In genomic region chr3:195543642-195544536, GRCh38 we compare ENCODE assay signal across 8 cellular contexts. TPM values are rescaled to one million over a fixed set of nuclear protein-coding genes. Genes with fewer than 3 reads are reported as not detected.
A peak's percentile ranks its signal among the peaks of the same experiment; 100 is the strongest.
DNase-seq lines count a peak whose midpoint lies in the region; ATAC-seq, FAIRE-seq and TF ChIP-seq lines count a peak whose summit lies in the region.

No MANE protein-coding gene starts in this region.

- CTCF ChIA-PET in Calu3 (lab: Charles Lee): interaction anchor here (1.1 to 2.2 kb wide), 4 partner anchors 40 to 872 kb away, joined by 3 to 18 read pairs (median 5); partner anchors contain the start of genes ACAP2, APOD, LSG1 and XXYLT1

- no peaks in the 10 kb centered on the region for H3K9me3 ChIP-seq in small intestine (ENCODE audit: control insufficient read depth, low read depth)

- H3K27me3 ChIP-seq in small intestine (ENCODE audit: control insufficient read depth in 2 of 2, insufficient read depth in 2 of 2, low read length in 2 of 2): no peaks in the 10 kb centered on the region

- intact Hi-C loops in Calu3 (cut with micrococcal nuclease; ENCODE audit: unreplicated experiment): no loop called here

- peaks cover 67% of the 10 kb centered on the region for H3K4me1 Mint-ChIP-seq in Calu3 (ENCODE audit: low read depth, unreplicated experiment)
- H3K4me1 Mint-ChIP-seq in activated naive CD8-positive, alpha-beta T cell (ENCODE audit: low read depth): peaks cover 77% of the 10 kb centered on the region

- TSS peak; percentile 56 for BruUV-seq in Calu3 (replicated peaks; lab: Mats Ljungman, UMichigan)

- 23 to 30% (median 28%) methylated on average over 32 of the region's 32 CpGs for WGBS in small intestine, 3 donors

- no peak for TF ChIP-seq CTCF in Calu3 (IDR thresholded peaks at IDR 0.05; ENCODE audit: unreplicated experiment)

- DNase-seq in Calu3 (no peak), small intestine (peak; percentile 42)

- peak; percentile 4 for ATAC-seq in HG02943 (IDR thresholded peaks at IDR 0.05; ENCODE audit: low read depth, unreplicated experiment)
- no peak for ATAC-seq in GM19328 (IDR thresholded peaks at IDR 0.05; ENCODE audit: unreplicated experiment)
- ATAC-seq in GM18498 (IDR thresholded peaks at IDR 0.05; ENCODE audit: unreplicated experiment): no peak
- no peak for ATAC-seq in HG02885 (IDR thresholded peaks at IDR 0.05; ENCODE audit: poor library complexity, unreplicated experiment)

- H3K4me3 ChIP-seq in iPS-11a (ENCODE audit: low read depth, low read length): peak overlapping the region; percentile 83
- peak overlapping the region; percentile 21 to 89 for H3K4me3 ChIP-seq in small intestine (ENCODE audit: low read depth in 1 of 2, low read length in 2 of 2)

- peaks cover 10% of the 10 kb centered on the region for H3K27me3 Mint-ChIP-seq in Calu3 (ENCODE audit: unreplicated experiment)
- no peaks in the 10 kb centered on the region for H3K27me3 Mint-ChIP-seq in activated naive CD8-positive, alpha-beta T cell

- H3K36me3 ChIP-seq in small intestine (ENCODE audit: control insufficient read depth in 2 of 2, insufficient read depth in 2 of 2, low read length in 2 of 2): no peaks in the 10 kb centered on the region

- H3K4me1 ChIP-seq in small intestine (ENCODE audit: control insufficient read depth in 2 of 2, insufficient read depth in 1 of 2, low read depth in 1 of 2, low read length in 1 of 2): peaks cover 12% of the 10 kb centered on the region in 2 donors

- H3K27ac ChIP-seq in small intestine (ENCODE audit: low read depth in 1 of 2, low read length in 1 of 2): peak overlapping the region in 1 of 2 donors; percentile 81

- no peak for FAIRE-seq in small intestine (lab: Jason Lieb, UNC)

- H3K9me3 Mint-ChIP-seq in Calu3 (ENCODE audit: low read depth, unreplicated experiment): no peaks in the 10 kb centered on the region
- H3K9me3 Mint-ChIP-seq in activated naive CD8-positive, alpha-beta T cell (ENCODE audit: low read depth): no peaks in the 10 kb centered on the region

- peak overlapping the region; percentile 87 for H3K4me3 Mint-ChIP-seq in Calu3 (ENCODE audit: low read depth, unreplicated experiment)
- peak overlapping the region; percentile 89 for H3K4me3 Mint-ChIP-seq in activated naive CD8-positive, alpha-beta T cell

- peaks cover 37% of the 10 kb centered on the region for H3K36me3 Mint-ChIP-seq in Calu3 (ENCODE audit: insufficient read depth, unreplicated experiment)
- H3K36me3 Mint-ChIP-seq in activated naive CD8-positive, alpha-beta T cell: no peaks in the 10 kb centered on the region

- no peak overlapping the region for H3K27ac Mint-ChIP-seq in Calu3 (ENCODE audit: unreplicated experiment)
- peak overlapping the region; percentile 93 for H3K27ac Mint-ChIP-seq in activated naive CD8-positive, alpha-beta T cell

RNA-seq across cellular contexts. Expression of gene PPP1R2, which starts 0.8 kb away (rescaled TPM):
- 60.6 and 68.2 TPM in 2 replicates for total RNA-seq in Calu3 (2022)
- 10 to 100 TPM; 32.7 to 34.3 (median 32.7) TPM for polyA plus RNA-seq in small intestine

RNA-seq across cellular contexts. Expression of gene APOD, which starts 39.9 kb away (rescaled TPM):
- total RNA-seq in Calu3 (2022): 0.34 TPM in 1 of 2 replicates, not detected in the other
- 10 to 100 TPM in 2 of 3 donors, 1 to 10 TPM in 1; 2.9 to 64.2 (median 15.7) TPM for polyA plus RNA-seq in small intestine
